8 cellular contexts compared by ENCODE assay signal in genomic region chr12:104288635-104289258, GRCh38. TPM values are rescaled to one million over a fixed set of nuclear protein-coding genes. Genes with fewer than 3 reads are reported as not detected.
DNase-seq lines count a peak whose midpoint lies in the region; ATAC-seq and TF ChIP-seq lines count a peak whose summit lies in the region.

No MANE protein-coding gene starts in this region.

- H3K4me3 ChIP-seq in BLaER1 (peak overlapping the region; percentile 84), right lobe of liver (peak overlapping the region; percentile 64 to 90 (median 68))

- peak; percentile 93 for TF ChIP-seq POLR2A in right lobe of liver (IDR thresholded peaks at IDR 0.05)

- WGBS in right lobe of liver (ENCODE audit: insufficient coverage, low coverage, low lambda C conversion rate, missing lambda C conversion rate): 0% methylated on average over 20 of the region's 41 CpGs

- H4K20me1 ChIP-seq in BLaER1: peaks cover 48% of the 10 kb centered on the region

- peak; percentile 50 for ATAC-seq in GM19372 (IDR thresholded peaks at IDR 0.05; ENCODE audit: low read depth, unreplicated experiment)
- ATAC-seq in HG03521 (IDR thresholded peaks at IDR 0.05; ENCODE audit: unreplicated experiment): peak; percentile 43
- peak; percentile 80 to 89 (median 83) for ATAC-seq in right lobe of liver

- H3K27ac ChIP-seq in BLaER1: peak overlapping the region; percentile 89
- peak overlapping the region; percentile 91 to 93 (median 93) for H3K27ac ChIP-seq in right lobe of liver

- no peak for TF ChIP-seq CTCF in right lobe of liver (IDR thresholded peaks at IDR 0.05)

- intact Hi-C loops in right lobe of liver (cut with DNase I): no loop called here

- H3K4me2 ChIP-seq in BLaER1: peak overlapping the region; percentile 92

- peak overlapping the region; percentile 95 for H3K9ac ChIP-seq in BLaER1

- H3K9me3 ChIP-seq in BLaER1 (no peaks in the 10 kb centered on the region), right lobe of liver (no peaks in the 10 kb centered on the region)

- H3K4me1 ChIP-seq in BLaER1 (peaks cover 51% of the 10 kb centered on the region), right lobe of liver (peaks cover 0 to 26% (median 10%) of the 10 kb centered on the region in 4 donors)

- no peaks in the 10 kb centered on the region for H3K27me3 ChIP-seq in BLaER1
- no peaks in the 10 kb centered on the region for H3K27me3 ChIP-seq in right lobe of liver

- H3K36me3 ChIP-seq in BLaER1: peaks cover 33% of the 10 kb centered on the region
- peaks cover 0 to 31% (median 10%) of the 10 kb centered on the region in 4 donors for H3K36me3 ChIP-seq in right lobe of liver

- DNase-seq in NCI-H748 (lab: John Stamatoyannopoulos, UW; ENCODE audit: unreplicated experiment) (peak; percentile 94), dermis microvascular lymphatic vessel endothelial cell (ENCODE audit: low read depth in 2 of 2) (peak; percentile 56 to 85), right lobe of liver (peak; percentile 91 to 93 (median 92))
- DNase-seq in activated CD4-positive, alpha-beta T cell treated with anti-CD3 and anti-CD28 coated beads, Interleukin-2, amount 50 U/mL, for 4 hours: peak; percentile 80 to 81
- peak; percentile 75 to 79 for DNase-seq in stimulated activated CD4-positive, alpha-beta T cell treated with anti-CD3 and anti-CD28 coated beads, Interleukin-4, amount 100 ng/mL, for 48 hours (ENCODE audit: low read depth in 2 of 2)

RNA-seq across cellular contexts. Expression of gene EID3, which starts 14.8 kb away (rescaled TPM):
- total RNA-seq in dermis microvascular lymphatic vessel endothelial cell (1.4 and 2.7 TPM in 2 replicates), right lobe of liver (1 to 10 TPM; 1.1 to 7.3 (median 1.4) TPM)

Comparison
In these comparisons a context has a peak if more than half of its experiments do, and no peak if none do; other contexts are left out.
1. Peak in every context shown above with its lines: DNase-seq, ATAC-seq, H3K4me3 ChIP-seq and H3K27ac ChIP-seq.